8 cellular contexts compared by ENCODE assay signal in genomic region chr9:72527801-72528195, GRCh38. TPM values are rescaled to one million over a fixed set of nuclear protein-coding genes. Genes with fewer than 3 reads are reported as not detected.
A peak's percentile ranks its signal among the peaks of the same experiment; 100 is the strongest.
DNase-seq lines count a peak whose midpoint lies in the region; ATAC-seq, FAIRE-seq and TF ChIP-seq lines count a peak whose summit lies in the region.

No MANE protein-coding gene starts in this region.

- H3K27ac Mint-ChIP-seq in T-helper 1 cell treated with Interleukin-12 subunit alpha and Interleukin-12 subunit beta and Interleukin-4 antibody, amounts not matched to agents 30 μg/mL and 1 μg/mL, for 36 hours: peak overlapping the region; percentile 92
- H3K27ac Mint-ChIP-seq in activated CD4-positive, alpha-beta memory T cell treated with anti-CD3 and anti-CD28 coated beads for 36 hours: peak overlapping the region; percentile 93
- peak overlapping the region; percentile 45 for H3K27ac Mint-ChIP-seq in glutamatergic neuron (ENCODE audit: unreplicated experiment)

- no peak for ATAC-seq in GM18909 (IDR thresholded peaks at IDR 0.05; ENCODE audit: poor library complexity, unreplicated experiment)

- CTCF ChIA-PET in activated CD4-positive, alpha-beta memory T cell treated with anti-CD3 and anti-CD28 coated beads for 36 hours (lab: Charles Lee): interaction anchor here (0.6 to 1.0 kb wide), 2 partner anchors 66 to 629 kb away, joined by 3 to 4 read pairs; no protein-coding TSS in a partner anchor

- H3K36me3 Mint-ChIP-seq in T-helper 1 cell treated with Interleukin-12 subunit alpha and Interleukin-12 subunit beta and Interleukin-4 antibody, amounts not matched to agents 30 μg/mL and 1 μg/mL, for 36 hours (ENCODE audit: low read depth): peaks cover 1% of the 10 kb centered on the region
- no peaks in the 10 kb centered on the region for H3K36me3 Mint-ChIP-seq in activated CD4-positive, alpha-beta memory T cell treated with anti-CD3 and anti-CD28 coated beads for 36 hours
- no peaks in the 10 kb centered on the region for H3K36me3 Mint-ChIP-seq in glutamatergic neuron (ENCODE audit: unreplicated experiment)

- peaks cover 4% of the 10 kb centered on the region for H3K9me3 Mint-ChIP-seq in T-helper 1 cell treated with Interleukin-12 subunit alpha and Interleukin-12 subunit beta and Interleukin-4 antibody, amounts not matched to agents 30 μg/mL and 1 μg/mL, for 36 hours
- no peaks in the 10 kb centered on the region for H3K9me3 Mint-ChIP-seq in activated CD4-positive, alpha-beta memory T cell treated with anti-CD3 and anti-CD28 coated beads for 36 hours
- H3K9me3 Mint-ChIP-seq in glutamatergic neuron (ENCODE audit: unreplicated experiment): peaks cover 5% of the 10 kb centered on the region

- TF ChIP-seq CTCF in glutamatergic neuron (IDR thresholded peaks at IDR 0.05; ENCODE audit: partially characterized antibody, unreplicated experiment): no peak

- peak overlapping the region; percentile 56 for H3K27ac ChIP-seq in substantia nigra (ENCODE audit: low read depth, low read length, poor library complexity, severe bottlenecking)

- H3K27me3 Mint-ChIP-seq in T-helper 1 cell treated with Interleukin-12 subunit alpha and Interleukin-12 subunit beta and Interleukin-4 antibody, amounts not matched to agents 30 μg/mL and 1 μg/mL, for 36 hours (ENCODE audit: low read depth): no peaks in the 10 kb centered on the region
- H3K27me3 Mint-ChIP-seq in activated CD4-positive, alpha-beta memory T cell treated with anti-CD3 and anti-CD28 coated beads for 36 hours: no peaks in the 10 kb centered on the region
- H3K27me3 Mint-ChIP-seq in glutamatergic neuron (ENCODE audit: unreplicated experiment): peaks cover 4% of the 10 kb centered on the region

- TF ChIP-seq POLR2A in GM12891 (IDR thresholded peaks at IDR 0.05; ENCODE audit: low read depth, low read length): no peak

- H3K4me1 Mint-ChIP-seq in T-helper 1 cell treated with Interleukin-12 subunit alpha and Interleukin-12 subunit beta and Interleukin-4 antibody, amounts not matched to agents 30 μg/mL and 1 μg/mL, for 36 hours (ENCODE audit: low read depth): peaks cover 50% of the 10 kb centered on the region
- peaks cover 42% of the 10 kb centered on the region for H3K4me1 Mint-ChIP-seq in activated CD4-positive, alpha-beta memory T cell treated with anti-CD3 and anti-CD28 coated beads for 36 hours (ENCODE audit: low read depth)
- peaks cover 10% of the 10 kb centered on the region for H3K4me1 Mint-ChIP-seq in glutamatergic neuron (ENCODE audit: low read depth, unreplicated experiment)

- peak overlapping the region; percentile 85 for H3K4me3 Mint-ChIP-seq in T-helper 1 cell treated with Interleukin-12 subunit alpha and Interleukin-12 subunit beta and Interleukin-4 antibody, amounts not matched to agents 30 μg/mL and 1 μg/mL, for 36 hours
- peak overlapping the region; percentile 73 for H3K4me3 Mint-ChIP-seq in activated CD4-positive, alpha-beta memory T cell treated with anti-CD3 and anti-CD28 coated beads for 36 hours
- peak overlapping the region; percentile 73 for H3K4me3 Mint-ChIP-seq in glutamatergic neuron (ENCODE audit: unreplicated experiment)

- intact Hi-C loops in activated CD4-positive, alpha-beta memory T cell treated with anti-CD3 and anti-CD28 coated beads for 36 hours (cut with micrococcal nuclease): loop anchor here (1.0 to 10.0 kb wide), 11 partner anchors 14 to 625 kb away; partner anchors contain the start of genes ABHD17B, ANXA1, C9orf85 and ZFAND5

- DNase-seq in T-helper 1 cell (no peak), glutamatergic neuron (no peak), substantia nigra (lab: John Stamatoyannopoulos, UW) (no peak), GM12891 (ENCODE audit: insufficient read length, low spot score) (no peak)
- DNase-seq in activated CD4-positive, alpha-beta memory T cell treated with anti-CD3 and anti-CD28 coated beads for 36 hours: no peak
- no peak for DNase-seq in stimulated activated CD4-positive, alpha-beta T cell treated with anti-CD3 and anti-CD28 coated beads, Interleukin-2, amount 100 ng/mL, for 24 hours

- no peak for FAIRE-seq in GM12891 (lab: Jason Lieb, UNC)

- POLR2A ChIA-PET in activated CD4-positive, alpha-beta memory T cell treated with anti-CD3 and anti-CD28 coated beads for 36 hours (lab: Charles Lee): interaction anchor here (1.0 to 2.1 kb wide), 5 partner anchors 15 to 165 kb away, joined by 3 to 9 read pairs (median 5); partner anchors contain the start of gene ZFAND5

TF ChIP-seq in GM12891, 5 proteins besides CTCF, POLR2A, EP300 and RAD21:
- TF ChIP-seq TAF1 (IDR thresholded peaks at IDR 0.05; ENCODE audit: low read depth, low read length) (no peak), POU2F2 (IDR thresholded peaks at IDR 0.05; ENCODE audit: low read depth, low read length) (no peak), SPI1 (IDR thresholded peaks at IDR 0.05; ENCODE audit: low read depth, low read length) (no peak), POLR2AphosphoS5 (IDR thresholded peaks at IDR 0.05; ENCODE audit: low read depth, low read length) (no peak), PAX5 (IDR thresholded peaks at IDR 0.05; ENCODE audit: insufficient read depth, low read length, severe bottlenecking) (no peak)

RNA-seq across cellular contexts. Expression of gene TMC1, which starts 6.4 kb away (rescaled TPM):
- not detected for total RNA-seq in activated CD4-positive, alpha-beta memory T cell treated with anti-CD3 and anti-CD28 coated beads for 36 hours
- total RNA-seq in glutamatergic neuron (ENCODE audit: unreplicated experiment): not detected
- polyA plus RNA-seq in GM12891 (2012; ENCODE audit: low read depth, missing spikeins): 0.18 TPM
